ENCODE assay signal across 7 cellular contexts in genomic region chr12:26119391-26119981, GRCh38. TPM values are rescaled to one million over a fixed set of nuclear protein-coding genes. Genes with fewer than 3 reads are reported as not detected.
A peak's percentile ranks its signal among the peaks of the same experiment; 100 is the strongest.
DNase-seq lines count a peak whose midpoint lies in the region; ATAC-seq and TF ChIP-seq lines count a peak whose summit lies in the region.

No MANE protein-coding gene starts in this region.

- TF ChIP-seq RAD21 in SK-N-SH (IDR thresholded peaks at IDR 0.05; ENCODE audit: low read length): peak; percentile 80

- H4K20me1 ChIP-seq in SK-N-SH (ENCODE audit: insufficient read depth): no peaks in the 10 kb centered on the region

- no peak overlapping the region for H3K4me3 ChIP-seq in SK-N-SH (ENCODE audit: low read depth in 2 of 2, low read length in 1 of 2)
- no peak overlapping the region for H3K4me3 ChIP-seq in sigmoid colon

- no peaks in the 10 kb centered on the region for H3K36me3 ChIP-seq in SK-N-SH (replicated peaks in 1 of 2; ENCODE audit: control insufficient read depth in 1 of 2, insufficient read depth in 2 of 2, low read length in 1 of 2)
- H3K36me3 ChIP-seq in sigmoid colon: no peaks in the 10 kb centered on the region

- TF ChIP-seq EP300 in SK-N-SH (IDR thresholded peaks at IDR 0.05; ENCODE audit: borderline replicate concordance in 1 of 2, low read depth in 1 of 2, low read length in 1 of 2) (no peak), sigmoid colon (IDR thresholded peaks at IDR 0.05) (no peak)

- no peaks in the 10 kb centered on the region for H3K9me3 ChIP-seq in SK-N-SH
- H3K9me3 ChIP-seq in sigmoid colon: no peaks in the 10 kb centered on the region

- H3K27ac ChIP-seq in SK-N-SH (ENCODE audit: low read depth in 2 of 2, low read length in 1 of 2) (peak overlapping the region in 1 of 2 experiments; percentile 4; a peak in 1 of 4 replicates), sigmoid colon (peak overlapping the region; percentile 95 to 99 (median 98))

- H3K9ac ChIP-seq in SK-N-SH: no peak overlapping the region

- no peak overlapping the region for H2AFZ ChIP-seq in SK-N-SH (ENCODE audit: low read depth)

- no peak for TF ChIP-seq POLR2A in sigmoid colon (IDR thresholded peaks at IDR 0.05)

- WGBS in SK-N-SH (ENCODE audit: low lambda C conversion rate): 8% methylated on average over 2 of the region's 2 CpGs
- 18 to 36% methylated on average over 2 of the region's 2 CpGs for WGBS in sigmoid colon, 2 donors

- H3K4me1 ChIP-seq in SK-N-SH (ENCODE audit: control insufficient read depth in 1 of 2, insufficient read depth in 2 of 2, low read depth in 1 of 2, low read length in 1 of 2) (peaks cover 4 to 15% of the 10 kb centered on the region in 2 experiments; a peak in 3 of 4 replicates), sigmoid colon (peaks cover 0 to 50% (median 36%) of the 10 kb centered on the region in 4 donors)

- H3K27me3 ChIP-seq in SK-N-SH (ENCODE audit: insufficient read depth) (no peaks in the 10 kb centered on the region), sigmoid colon (no peaks in the 10 kb centered on the region)

- no peaks in the 10 kb centered on the region for H3K9me2 ChIP-seq in SK-N-SH

- TF ChIP-seq CTCF in GM12872 (IDR thresholded peaks at IDR 0.05; ENCODE audit: insufficient read depth, low read depth, low read length): peak; percentile 49; the same call in 2 of the 3 replicates
- peak; percentile 76 for TF ChIP-seq CTCF in SK-N-SH (IDR thresholded peaks at IDR 0.05)
- TF ChIP-seq CTCF in sigmoid colon (IDR thresholded peaks at IDR 0.05): peak in 3 of 4 experiments; percentile 40 to 57 (median 55)

- H3F3A ChIP-seq in SK-N-SH (replicated peaks; ENCODE audit: insufficient read depth): peaks cover 25% of the 10 kb centered on the region

- no peak for ATAC-seq in GM18870 (IDR thresholded peaks at IDR 0.05; ENCODE audit: unreplicated experiment)
- no peak for ATAC-seq in HG03521 (IDR thresholded peaks at IDR 0.05; ENCODE audit: unreplicated experiment)

- H3K4me2 ChIP-seq in SK-N-SH: peak overlapping the region; percentile 45; the same call in 1 of the 2 replicates

- CTCF ChIA-PET in SK-N-SH (lab: Yijun Ruan, JAX): interaction anchor here (0.6 to 10.1 kb wide), 36 partner anchors 9 to 765 kb away, joined by 3 to 64 read pairs (median 4); no protein-coding TSS in a partner anchor

- H3K79me2 ChIP-seq in SK-N-SH (ENCODE audit: insufficient read depth): peaks cover 22% of the 10 kb centered on the region

- intact Hi-C loops in sigmoid colon (cut with DNase I): no loop called here

- POLR2A ChIA-PET in SK-N-SH (lab: Yijun Ruan, JAX): no interaction called here

- peak; percentile 54 for DNase-seq in HuH-7.5 (ENCODE audit: low spot score)
- peak; percentile 56 for DNase-seq in SK-N-SH
- DNase-seq in fibroblast of the conjunctiva (ENCODE audit: low read depth): peak; percentile 67
- no peak for DNase-seq in sigmoid colon

TF ChIP-seq in SK-N-SH, 30 proteins besides CTCF, POLR2A, EP300 and RAD21:
- TF ChIP-seq SMC3 (IDR thresholded peaks at IDR 0.05; ENCODE audit: low read depth, low read length) (peak; percentile 79), TEAD4 (IDR thresholded peaks at IDR 0.05; ENCODE audit: borderline replicate concordance, insufficient read depth) (no peak), RCOR1 (IDR thresholded peaks at IDR 0.05; ENCODE audit: low read length) (no peak), YY1 (IDR thresholded peaks at IDR 0.05; ENCODE audit: low read depth) (no peak), TCF12 (IDR thresholded peaks at IDR 0.05) (no peak), FOXJ3 (CRISPR knock-in tag; IDR thresholded peaks at IDR 0.05) (no peak), RXRA (IDR thresholded peaks at IDR 0.05; ENCODE audit: borderline replicate concordance, low read depth) (no peak), REST (IDR thresholded peaks at IDR 0.05; ENCODE audit: low read depth, low read length) (peak; percentile 63; the same call in 1 of the 2 replicates), SIN3A (IDR thresholded peaks at IDR 0.05; ENCODE audit: borderline replicate concordance, low read depth, low read length) (no peak), USF1 (IDR thresholded peaks at IDR 0.05; ENCODE audit: borderline replicate concordance, low read depth) (no peak), RFX5 (IDR thresholded peaks at IDR 0.05; ENCODE audit: low read length) (no peak), MEF2A (IDR thresholded peaks at IDR 0.05; ENCODE audit: borderline replicate concordance, low read depth) (no peak), FOSL2 (IDR thresholded peaks at IDR 0.05; ENCODE audit: borderline replicate concordance, low read depth) (no peak), TAF1 (IDR thresholded peaks at IDR 0.05; ENCODE audit: borderline replicate concordance, low read depth, low read length) (no peak), ELF1 (IDR thresholded peaks at IDR 0.05) (no peak)
- TF ChIP-seq, protein P1, sequence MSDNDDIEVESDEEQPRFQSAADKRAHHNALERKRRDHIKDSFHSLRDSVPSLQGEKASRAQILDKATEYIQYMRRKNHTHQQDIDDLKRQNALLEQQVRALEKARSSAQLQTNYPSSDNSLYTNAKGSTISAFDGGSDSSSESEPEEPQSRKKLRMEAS (IDR thresholded peaks at IDR 0.05; ENCODE audit: low read depth): no peak

RNA-seq across cellular contexts. Expression of gene BHLHE41, which starts 5.4 kb away (rescaled TPM):
- polyA plus RNA-seq in SK-N-SH (2012; rRNA removed) (12.8 and 16.1 TPM in 2 replicates), sigmoid colon (10 to 100 TPM in 1 of 3 donors, 1 to 10 TPM in 2; 4.8 to 12.6 (median 6.2) TPM)
- 11.9 and 14.0 TPM in 2 replicates for polyA plus RNA-seq in SK-N-SH (2012; cell fraction: cytosol; rRNA removed)
- polyA plus RNA-seq in SK-N-SH (2012; cell fraction: nucleus; rRNA removed): 58.3 and 79.5 TPM in 2 replicates
- total RNA-seq in sigmoid colon: 1 to 10 TPM; 3.9 to 6.4 (median 6.0) TPM
